Comparison of ENCODE assay signal across 9 cellular contexts in the genomic region with DNA sequence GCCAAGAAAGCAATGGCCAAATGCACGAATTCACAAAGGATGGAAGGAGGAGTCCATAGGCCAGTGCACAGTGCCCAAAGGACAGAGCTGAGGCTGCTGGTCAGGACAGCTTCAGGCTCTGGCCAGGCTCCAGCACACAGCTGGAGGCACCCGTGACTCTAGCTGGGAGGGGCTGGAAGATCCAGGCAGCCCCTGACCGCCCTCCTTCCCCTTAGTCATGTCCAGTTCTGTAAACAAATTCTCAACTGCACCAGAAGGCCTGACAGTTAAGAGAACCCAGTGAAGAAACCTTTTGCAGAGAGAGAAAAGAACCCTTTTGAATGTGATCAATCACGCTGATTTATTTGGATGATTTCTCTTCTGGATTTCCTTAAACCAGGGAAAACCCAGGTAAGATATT. TPM values are rescaled to one million over a fixed set of nuclear protein-coding genes. Genes with fewer than 3 reads are reported as not detected.
DNase-seq lines count a peak whose midpoint lies in the region; ATAC-seq and TF ChIP-seq lines count a peak whose summit lies in the region.
"Had no signal": no experiment of that assay in that cellular context is flagged by ENCODE, and none has a peak within 500 bp of the region (broad histone marks: within the 10 kb centered on the region; RNA-seq: fewer than 3 reads in every experiment).

No MANE protein-coding gene starts in this region.

- no peak for TF ChIP-seq CTCF in GM23338 (conservative IDR thresholded peaks at IDR 0.05; ENCODE audit: low read depth in 2 of 2)

- no peak overlapping the region for H3K4me3 Mint-ChIP-seq in GM23338

- H3K27me3 ChIP-seq in ACC112 (ENCODE audit: insufficient read depth, low read length): no peaks in the 10 kb centered on the region
- 0 out of 2 replicates have a peak, but pooled peaks cover 4% of the 10 kb centered on the region for H3K27me3 ChIP-seq in GM23338 (ENCODE audit: insufficient read depth)

- H3K4me1 ChIP-seq in ACC112 (ENCODE audit: control insufficient read depth, insufficient read depth, low read length, unreplicated experiment): peaks cover 33% of the 10 kb centered on the region
- H3K4me1 ChIP-seq in GM23338 (ENCODE audit: insufficient read depth): no peaks in the 10 kb centered on the region; the same call in 1 of the 2 replicates

- no peaks in the 10 kb centered on the region for H3F3A ChIP-seq in GM23338 (replicated peaks; ENCODE audit: low read depth)

- no peak for ATAC-seq in GM23338
- no peak for ATAC-seq in HG03342 (IDR thresholded peaks at IDR 0.05; ENCODE audit: unreplicated experiment)

- H3K4me3 ChIP-seq in ACC112 (ENCODE audit: low read depth, low read length) (peak overlapping the region; percentile 24), GM23338 (no peak overlapping the region)

- H3K36me3 ChIP-seq in ACC112 (ENCODE audit: insufficient read depth, low read length): no peaks in the 10 kb centered on the region
- no peaks in the 10 kb centered on the region for H3K36me3 ChIP-seq in GM23338 (ENCODE audit: insufficient read depth)
- H3K36me3 ChIP-seq: neutrophil had no signal

- H3K27me3 Mint-ChIP-seq in GM23338 (ENCODE audit: insufficient read depth, low read depth, poor library complexity): peaks cover 9% of the 10 kb centered on the region

- H3K9me2 ChIP-seq in GM23338 (ENCODE audit: insufficient read depth): no peaks in the 10 kb centered on the region

- no peak overlapping the region for H3K4me2 ChIP-seq in GM23338

- H3K27ac Mint-ChIP-seq in GM23338: no peak overlapping the region

- H3K9me3 Mint-ChIP-seq in GM23338: no peaks in the 10 kb centered on the region

- H3K79me2 ChIP-seq in ACC112 (ENCODE audit: control insufficient read depth, insufficient read depth, low read length, unreplicated experiment) (no peaks in the 10 kb centered on the region), GM23338 (replicated peaks; ENCODE audit: insufficient read depth) (no peaks in the 10 kb centered on the region)

- peak overlapping the region; percentile 29 for H3K27ac ChIP-seq in ACC112 (ENCODE audit: low read depth, low read length)
- H3K27ac ChIP-seq in GM23338 (ENCODE audit: low read depth): no peak overlapping the region
- H3K27ac ChIP-seq: neutrophil had no signal

- H3K4me1 Mint-ChIP-seq in GM23338: peaks cover 8% of the 10 kb centered on the region; the same call in 2 of the 3 replicates

- no peaks in the 10 kb centered on the region for H4K20me1 ChIP-seq in GM23338 (replicated peaks; ENCODE audit: insufficient read depth)

- DNase-seq in NCI-H226 (peak; percentile 86), epidermal melanocyte (ENCODE audit: insufficient read length, low spot score) (peak; percentile 84), middle frontal gyrus (ENCODE audit: extremely low spot score, low spot score) (peak; percentile 79), activated gamma-delta T cell (lab: John Stamatoyannopoulos, UW) (no peak), GM23338 (ENCODE audit: low spot score) (no peak), activated T-cell treated with anti-CD3 and anti-CD28 coated beads for 4 hours (no peak)

- no peaks in the 10 kb centered on the region for H3K36me3 Mint-ChIP-seq in GM23338 (ENCODE audit: low read depth)

- H2AFZ ChIP-seq in ACC112 (ENCODE audit: low read length, unreplicated experiment) (peak overlapping the region; percentile 16), GM23338 (no peak overlapping the region)

TF ChIP-seq in GM23338, 12 proteins besides CTCF, POLR2A, EP300 and RAD21 (continues in another document):
- TF ChIP-seq EZH2phosphoT487 (IDR thresholded peaks at IDR 0.05; ENCODE audit: unreplicated experiment) (no peak), STAT1 (IDR thresholded peaks at IDR 0.05; ENCODE audit: unreplicated experiment) (no peak), JUNB (IDR thresholded peaks at IDR 0.05; ENCODE audit: unreplicated experiment) (no peak), EZH2 (IDR thresholded peaks at IDR 0.05; ENCODE audit: low read depth, unreplicated experiment) (no peak), POLR2AphosphoS5 (IDR thresholded peaks at IDR 0.05; ENCODE audit: low read depth) (no peak), NANOG (IDR thresholded peaks at IDR 0.05; ENCODE audit: borderline replicate concordance) (no peak), ZNF331 (CRISPR knock-in tag; IDR thresholded peaks at IDR 0.05; ENCODE audit: low read depth) (no peak), CREB1 (CRISPR knock-in tag; IDR thresholded peaks at IDR 0.05; ENCODE audit: low read depth) (no peak), ZNF114 (CRISPR knock-in tag; IDR thresholded peaks at IDR 0.05) (no peak)
- TF ChIP-seq, protein P1, sequence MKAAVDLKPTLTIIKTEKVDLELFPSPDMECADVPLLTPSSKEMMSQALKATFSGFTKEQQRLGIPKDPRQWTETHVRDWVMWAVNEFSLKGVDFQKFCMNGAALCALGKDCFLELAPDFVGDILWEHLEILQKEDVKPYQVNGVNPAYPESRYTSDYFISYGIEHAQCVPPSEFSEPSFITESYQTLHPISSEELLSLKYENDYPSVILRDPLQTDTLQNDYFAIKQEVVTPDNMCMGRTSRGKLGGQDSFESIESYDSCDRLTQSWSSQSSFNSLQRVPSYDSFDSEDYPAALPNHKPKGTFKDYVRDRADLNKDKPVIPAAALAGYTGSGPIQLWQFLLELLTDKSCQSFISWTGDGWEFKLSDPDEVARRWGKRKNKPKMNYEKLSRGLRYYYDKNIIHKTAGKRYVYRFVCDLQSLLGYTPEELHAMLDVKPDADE (IDR thresholded peaks at IDR 0.05): no peak
- TF ChIP-seq, protein P2, sequence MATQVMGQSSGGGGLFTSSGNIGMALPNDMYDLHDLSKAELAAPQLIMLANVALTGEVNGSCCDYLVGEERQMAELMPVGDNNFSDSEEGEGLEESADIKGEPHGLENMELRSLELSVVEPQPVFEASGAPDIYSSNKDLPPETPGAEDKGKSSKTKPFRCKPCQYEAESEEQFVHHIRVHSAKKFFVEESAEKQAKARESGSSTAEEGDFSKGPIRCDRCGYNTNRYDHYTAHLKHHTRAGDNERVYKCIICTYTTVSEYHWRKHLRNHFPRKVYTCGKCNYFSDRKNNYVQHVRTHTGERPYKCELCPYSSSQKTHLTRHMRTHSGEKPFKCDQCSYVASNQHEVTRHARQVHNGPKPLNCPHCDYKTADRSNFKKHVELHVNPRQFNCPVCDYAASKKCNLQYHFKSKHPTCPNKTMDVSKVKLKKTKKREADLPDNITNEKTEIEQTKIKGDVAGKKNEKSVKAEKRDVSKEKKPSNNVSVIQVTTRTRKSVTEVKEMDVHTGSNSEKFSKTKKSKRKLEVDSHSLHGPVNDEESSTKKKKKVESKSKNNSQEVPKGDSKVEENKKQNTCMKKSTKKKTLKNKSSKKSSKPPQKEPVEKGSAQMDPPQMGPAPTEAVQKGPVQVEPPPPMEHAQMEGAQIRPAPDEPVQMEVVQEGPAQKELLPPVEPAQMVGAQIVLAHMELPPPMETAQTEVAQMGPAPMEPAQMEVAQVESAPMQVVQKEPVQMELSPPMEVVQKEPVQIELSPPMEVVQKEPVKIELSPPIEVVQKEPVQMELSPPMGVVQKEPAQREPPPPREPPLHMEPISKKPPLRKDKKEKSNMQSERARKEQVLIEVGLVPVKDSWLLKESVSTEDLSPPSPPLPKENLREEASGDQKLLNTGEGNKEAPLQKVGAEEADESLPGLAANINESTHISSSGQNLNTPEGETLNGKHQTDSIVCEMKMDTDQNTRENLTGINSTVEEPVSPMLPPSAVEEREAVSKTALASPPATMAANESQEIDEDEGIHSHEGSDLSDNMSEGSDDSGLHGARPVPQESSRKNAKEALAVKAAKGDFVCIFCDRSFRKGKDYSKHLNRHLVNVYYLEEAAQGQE (IDR thresholded peaks at IDR 0.05; ENCODE audit: unreplicated experiment): no peak

RNA-seq across cellular contexts. Expression of a gene that starts 7.7 kb away (rescaled TPM):
- 464 and 490 TPM in 2 replicates for total RNA-seq in GM23338 (2014; rRNA removed; shearing (Covaris generic))
- 248 and 295 TPM in 2 replicates for polyA plus RNA-seq in GM23338 (2016; fragmentation: Nextera tagmentation; extraction: Ambion mirVana)

Comparison
In these comparisons a context has a peak if more than half of its experiments do, and no peak if none do; other contexts are left out.
1. DNase-seq: peak in NCI-H226 (single experiment), epidermal melanocyte (single experiment) and middle frontal gyrus (single experiment); none in activated gamma-delta T cell (single experiment), GM23338 (single experiment) and activated T-cell treated with anti-CD3 and anti-CD28 coated beads for 4 hours (single experiment).